Comparison of ENCODE assay signal across 2 cellular contexts in the genomic region with DNA sequence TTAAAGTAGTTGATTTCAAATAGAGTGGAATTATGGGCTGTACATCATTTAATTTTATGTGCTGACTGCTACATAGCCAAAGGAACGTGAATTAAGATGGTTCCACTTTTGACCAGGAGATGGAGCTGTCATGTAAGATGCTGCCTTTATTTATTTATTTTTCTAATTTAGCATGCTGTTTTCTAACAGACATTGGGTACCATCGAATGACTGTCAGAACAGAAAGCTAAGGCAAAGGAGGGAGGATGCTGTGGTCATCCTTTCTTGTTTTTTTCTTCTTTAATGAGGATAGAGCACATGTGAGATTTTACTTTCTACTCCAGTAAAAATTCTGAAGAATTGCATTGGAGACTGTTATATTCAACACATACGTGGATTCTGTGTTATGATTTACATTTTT.
TF ChIP-seq lines count a peak whose summit lies in the region.

Gene SCN2A (plus strand): TSS at position 185 of the 400 bp plus-strand sequence. CDS start 56,410 bp downstream, outside the sequence.

TF ChIP-seq in HEK293T, 16 proteins besides CTCF, POLR2A, EP300 and RAD21 (continued from another document):
- TF ChIP-seq, protein P1, sequence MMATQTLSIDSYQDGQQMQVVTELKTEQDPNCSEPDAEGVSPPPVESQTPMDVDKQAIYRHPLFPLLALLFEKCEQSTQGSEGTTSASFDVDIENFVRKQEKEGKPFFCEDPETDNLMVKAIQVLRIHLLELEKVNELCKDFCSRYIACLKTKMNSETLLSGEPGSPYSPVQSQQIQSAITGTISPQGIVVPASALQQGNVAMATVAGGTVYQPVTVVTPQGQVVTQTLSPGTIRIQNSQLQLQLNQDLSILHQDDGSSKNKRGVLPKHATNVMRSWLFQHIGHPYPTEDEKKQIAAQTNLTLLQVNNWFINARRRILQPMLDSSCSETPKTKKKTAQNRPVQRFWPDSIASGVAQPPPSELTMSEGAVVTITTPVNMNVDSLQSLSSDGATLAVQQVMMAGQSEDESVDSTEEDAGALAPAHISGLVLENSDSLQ (IDR thresholded peaks at IDR 0.05): peak; percentile 76
- TF ChIP-seq HDGF (IDR thresholded peaks at IDR 0.05; ENCODE audit: borderline replicate concordance): no peak

TF ChIP-seq in K562, 482 proteins besides CTCF, POLR2A, EP300 and RAD21 (continued from another document):
- TF ChIP-seq ZNF41 (CRISPR knock-in tag; conservative IDR thresholded peaks at IDR 0.05): no peak
- TF ChIP-seq SMC3 (conservative IDR thresholded peaks at IDR 0.05; ENCODE audit: insufficient read depth, low read depth, low read length): peak; percentile 30; the same call in 1 of the 2 replicates
- no peak for TF ChIP-seq ZNF134 (CRISPR knock-in tag; conservative IDR thresholded peaks at IDR 0.05)
- no peak for TF ChIP-seq HBP1 (CRISPR knock-in tag; IDR thresholded peaks at IDR 0.05)
- peak; percentile 64; the same call in 1 of the 2 replicates for TF ChIP-seq DEAF1 (CRISPR knock-in tag; IDR thresholded peaks at IDR 0.05)
